In the genomic region with DNA sequence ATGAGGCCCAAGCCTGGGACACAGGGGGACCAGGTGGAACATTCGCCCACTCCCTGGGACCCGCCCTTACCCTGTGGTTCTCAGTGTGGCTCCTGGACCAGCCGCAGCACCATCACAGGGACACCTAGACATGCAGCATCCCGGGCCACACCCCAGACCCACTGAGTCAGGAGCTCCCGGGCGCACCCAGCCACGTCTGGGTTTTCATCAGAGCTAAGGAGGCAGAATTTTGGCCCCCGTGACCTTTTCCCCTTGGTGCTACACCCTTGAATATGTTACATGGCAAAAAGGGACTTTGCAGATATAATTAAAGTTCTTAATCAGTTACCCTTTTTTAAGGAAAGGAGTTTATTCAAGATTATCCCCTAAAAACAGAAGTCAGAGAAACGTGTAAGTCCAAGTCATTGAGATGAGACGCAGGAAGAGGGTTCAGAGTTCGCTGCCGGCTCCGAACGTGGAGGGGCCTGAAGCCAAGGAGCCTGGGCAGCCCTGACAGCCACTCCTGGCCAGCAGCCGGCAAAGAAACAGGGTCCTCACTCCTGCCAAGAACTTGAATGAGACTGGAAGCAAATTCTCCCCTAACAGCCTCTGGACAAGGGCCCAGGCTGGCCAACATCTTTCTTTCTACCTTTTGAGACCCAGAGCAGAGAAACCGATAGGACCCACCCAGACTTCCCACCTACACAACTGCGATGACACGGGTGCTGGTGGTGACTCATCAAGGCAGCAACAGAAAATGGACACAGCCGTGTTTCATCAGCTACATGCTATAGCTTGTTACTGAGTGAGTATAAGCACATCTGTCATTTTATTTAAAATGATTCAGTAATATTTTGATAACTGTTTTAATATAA, we compare ENCODE assay signal across 9 cellular contexts. TPM values are rescaled to one million over a fixed set of nuclear protein-coding genes. Genes with fewer than 3 reads are reported as not detected.
A peak's percentile ranks its signal among the peaks of the same experiment; 100 is the strongest.
DNase-seq lines count a peak whose midpoint lies in the region; ATAC-seq and TF ChIP-seq lines count a peak whose summit lies in the region.
"Had no signal": no experiment of that assay in that cellular context is flagged by ENCODE, and none has a peak within 500 bp of the region (broad histone marks: within the 10 kb centered on the region; RNA-seq: fewer than 3 reads in every experiment).

No MANE protein-coding gene starts in this region.

- H3K27me3 ChIP-seq in ACC112 (ENCODE audit: insufficient read depth, low read length) (no peaks in the 10 kb centered on the region), esophagus muscularis mucosa (no peaks in the 10 kb centered on the region), skeletal muscle satellite cell (ENCODE audit: control insufficient read depth, insufficient read depth, low read length) (peaks cover 21% of the 10 kb centered on the region)
- H3K27me3 ChIP-seq: cardiac muscle cell had no signal

- H3K4me3 Mint-ChIP-seq in activated CD4-positive, alpha-beta memory T cell treated with anti-CD3 and anti-CD28 coated beads, Interleukin-2, amount 10 ng/mL, durations not matched to agents 7 days and 5 days: peak overlapping the region; percentile 79

- peak overlapping the region; percentile 88 for H2AFZ ChIP-seq in ACC112 (ENCODE audit: low read length, unreplicated experiment)

- CTCF ChIA-PET in activated CD4-positive, alpha-beta memory T cell treated with anti-CD3 and anti-CD28 coated beads, Interleukin-2, amount 10 ng/mL, durations not matched to agents 7 days and 5 days (lab: Charles Lee): interaction anchor here (0.7 to 3.5 kb wide), 35 partner anchors 8 to 1001 kb away, joined by 3 to 77 read pairs (median 4); a partner anchor contains a TSS

- peak overlapping the region; percentile 96 for H3K4me2 ChIP-seq in skeletal muscle satellite cell (ENCODE audit: low read length)

- ATAC-seq in HG02885 (IDR thresholded peaks at IDR 0.05; ENCODE audit: poor library complexity, unreplicated experiment): peak; percentile 35

- H3K27me3 Mint-ChIP-seq in activated CD4-positive, alpha-beta memory T cell treated with anti-CD3 and anti-CD28 coated beads, Interleukin-2, amount 10 ng/mL, durations not matched to agents 7 days and 5 days: peaks cover 7% of the 10 kb centered on the region

- H3K4me1 Mint-ChIP-seq in activated CD4-positive, alpha-beta memory T cell treated with anti-CD3 and anti-CD28 coated beads, Interleukin-2, amount 10 ng/mL, durations not matched to agents 7 days and 5 days: peaks cover 78% of the 10 kb centered on the region

- H3K27ac Mint-ChIP-seq in activated CD4-positive, alpha-beta memory T cell treated with anti-CD3 and anti-CD28 coated beads, Interleukin-2, amount 10 ng/mL, durations not matched to agents 7 days and 5 days: peak overlapping the region; percentile 93

- POLR2A ChIA-PET in activated CD4-positive, alpha-beta memory T cell treated with anti-CD3 and anti-CD28 coated beads, Interleukin-2, amount 10 ng/mL, durations not matched to agents 7 days and 5 days (lab: Charles Lee): interaction anchor here (0.6 to 4.2 kb wide), 26 partner anchors 21 to 1002 kb away, joined by 3 to 71 read pairs (median 5); a partner anchor contains a TSS

- H3K9me3 Mint-ChIP-seq in activated CD4-positive, alpha-beta memory T cell treated with anti-CD3 and anti-CD28 coated beads, Interleukin-2, amount 10 ng/mL, durations not matched to agents 7 days and 5 days: no peaks in the 10 kb centered on the region

- no peak for TF ChIP-seq CTCF in esophagus muscularis mucosa (IDR thresholded peaks at IDR 0.05)

- DNase-seq in activated CD4-positive, alpha-beta memory T cell treated with anti-CD3 and anti-CD28 coated beads, Interleukin-2, amount 10 ng/mL, durations not matched to agents 7 days and 5 days: peak; percentile 70
- DNase-seq in esophagus muscularis mucosa (ENCODE audit: extremely low spot score) (no peak), NCI-H345 treated with DMSO at 0.1 percent for 48 hours (lab: John Stamatoyannopoulos, UW; ENCODE audit: unreplicated experiment) (no peak), NCI-H1417 treated with DMSO at 0.1 percent for 48 hours (lab: John Stamatoyannopoulos, UW) (no peak), NCI-H526 treated with DMSO at 0.1 percent for 48 hours (lab: John Stamatoyannopoulos, UW) (no peak)

- WGBS in esophagus muscularis mucosa: 69% methylated on average over 19 of the region's 19 CpGs

- H3K4me3 ChIP-seq in ACC112 (ENCODE audit: low read depth, low read length) (peak overlapping the region; percentile 78), esophagus muscularis mucosa (peak overlapping the region; percentile 54 to 66 (median 59)), skeletal muscle satellite cell (ENCODE audit: low read length) (peak overlapping the region; percentile 75)

- H3K9ac ChIP-seq in skeletal muscle satellite cell (ENCODE audit: low read depth, low read length): peak overlapping the region; percentile 65

- no peaks in the 10 kb centered on the region for H3K79me2 ChIP-seq in ACC112 (ENCODE audit: control insufficient read depth, insufficient read depth, low read length, unreplicated experiment)

- H3K36me3 Mint-ChIP-seq in activated CD4-positive, alpha-beta memory T cell treated with anti-CD3 and anti-CD28 coated beads, Interleukin-2, amount 10 ng/mL, durations not matched to agents 7 days and 5 days (ENCODE audit: low read depth): peaks cover 10% of the 10 kb centered on the region

- TF ChIP-seq EP300 in esophagus muscularis mucosa (IDR thresholded peaks at IDR 0.05): no peak

- H3K9me3 ChIP-seq in esophagus muscularis mucosa: no peaks in the 10 kb centered on the region
- no peaks in the 10 kb centered on the region for H3K9me3 ChIP-seq in skeletal muscle satellite cell (replicated peaks; ENCODE audit: low read length)

- H3K4me1 ChIP-seq in ACC112 (ENCODE audit: control insufficient read depth, insufficient read depth, low read length, unreplicated experiment): peaks cover 4% of the 10 kb centered on the region
- H3K4me1 ChIP-seq in esophagus muscularis mucosa: peaks cover 8 to 19% (median 15%) of the 10 kb centered on the region in 4 donors
- H3K4me1 ChIP-seq in skeletal muscle satellite cell (ENCODE audit: control insufficient read depth, insufficient read depth, low read length): peaks cover 19% of the 10 kb centered on the region

- intact Hi-C loops in esophagus muscularis mucosa (cut with DNase I): loop anchor here (2.0 to 5.0 kb wide), 2 partner anchors 113 to 396 kb away; no protein-coding TSS in a partner anchor

- no peak overlapping the region for H3K27ac ChIP-seq in ACC112 (ENCODE audit: low read depth, low read length)
- H3K27ac ChIP-seq in esophagus muscularis mucosa (replicated peaks in 1 of 4): peak overlapping the region in 3 of 4 donors; percentile 1 to 53 (median 50)
- H3K27ac ChIP-seq: cardiac muscle cell had no signal

- no peak for TF ChIP-seq POLR2A in esophagus muscularis mucosa (IDR thresholded peaks at IDR 0.05; ENCODE audit: low read depth)

- H3K36me3 ChIP-seq in ACC112 (ENCODE audit: insufficient read depth, low read length) (no peaks in the 10 kb centered on the region), esophagus muscularis mucosa (peaks cover 0 to 4% (median 0%) of the 10 kb centered on the region in 4 donors), skeletal muscle satellite cell (ENCODE audit: insufficient read depth, low read length) (no peaks in the 10 kb centered on the region)
- H3K36me3 ChIP-seq: cardiac muscle cell had no signal

RNA-seq across cellular contexts. Expression of a gene that starts 25.3 kb away (rescaled TPM):
- 1 to 10 TPM; 2.7 to 3.2 TPM for total RNA-seq in activated CD4-positive, alpha-beta memory T cell treated with anti-CD3 and anti-CD28 coated beads, Interleukin-2, amount 10 ng/mL, durations not matched to agents 7 days and 5 days
- 1 to 10 TPM; 2.7 to 7.3 (median 6.4) TPM for total RNA-seq in esophagus muscularis mucosa
- 0.44 and 0.76 TPM in 2 replicates for total RNA-seq in skeletal muscle satellite cell (2012; rRNA removed)
